In genomic region chr18:23226930-23227728, GRCh38 we compare ENCODE assay signal across 8 cellular contexts.
DNase-seq lines count a peak whose midpoint lies in the region; ATAC-seq and TF ChIP-seq lines count a peak whose summit lies in the region.

No MANE protein-coding gene starts in this region.

- CTCF ChIA-PET in SK-N-SH (lab: Yijun Ruan, JAX): interaction anchor here (1.2 to 1.6 kb wide), 4 partner anchors 10 to 185 kb away, joined by 3 to 6 read pairs (median 4); no protein-coding TSS in a partner anchor

- H3F3A ChIP-seq in SK-N-SH (replicated peaks; ENCODE audit: insufficient read depth): peaks cover 19% of the 10 kb centered on the region

- H3K9ac ChIP-seq in SK-N-SH: no peak overlapping the region

- in situ Hi-C loops in KBM-7 (cut with MboI; ENCODE audit: low pct_unique_long_range_greater_than_20kb, low sequenced_read_pairs): no loop called here

- TF ChIP-seq EP300 in SK-N-SH (IDR thresholded peaks at IDR 0.05; ENCODE audit: borderline replicate concordance in 1 of 2, low read depth in 1 of 2, low read length in 1 of 2): 0 out of 4 replicates have a peak, but pooled peaks of 1 of the 2 experiments have one; percentile 26

- POLR2A ChIA-PET in SK-N-SH (lab: Yijun Ruan, JAX): interaction anchor here (0.7 kb wide), 1 partner anchor 47 kb away, joined by 3 read pairs; no protein-coding TSS in a partner anchor

- H3K9me2 ChIP-seq in SK-N-SH: no peaks in the 10 kb centered on the region

- 79% methylated on average over 10 of the region's 11 CpGs for WGBS in SK-N-SH (ENCODE audit: low lambda C conversion rate)

- no peaks in the 10 kb centered on the region for H3K79me2 ChIP-seq in SK-N-SH (ENCODE audit: insufficient read depth)

- H3K4me2 ChIP-seq in SK-N-SH: 0 out of 2 replicates have a peak overlapping the region, but pooled peaks have one; percentile 58

- no peaks in the 10 kb centered on the region for H3K9me3 ChIP-seq in SK-N-SH

- TF ChIP-seq CTCF in SK-N-SH (IDR thresholded peaks at IDR 0.05): no peak
- TF ChIP-seq CTCF in foreskin keratinocyte (conservative IDR thresholded peaks at IDR 0.05): no peak
- no peak for TF ChIP-seq CTCF in retinal pigment epithelial cell (conservative IDR thresholded peaks at IDR 0.05; ENCODE audit: low read depth, low read length)

- no peak for TF ChIP-seq RAD21 in SK-N-SH (IDR thresholded peaks at IDR 0.05; ENCODE audit: low read length)

- H3K4me3 ChIP-seq in SK-N-SH (ENCODE audit: low read depth in 2 of 2, low read length in 1 of 2) (no peak overlapping the region), retinal pigment epithelial cell (ENCODE audit: low read length) (no peak overlapping the region)

- DNase-seq in Daoy (ENCODE audit: low read depth) (peak; percentile 59), SK-N-SH (no peak), foreskin keratinocyte (peak in 1 of 2 donors; percentile 39), retinal pigment epithelial cell (ENCODE audit: low read depth) (peak; percentile 43), superior temporal gyrus (ENCODE audit: extremely low spot score) (no peak), KBM-7 (no peak)
- DNase-seq in activated T-cell treated with anti-CD3 and anti-CD28 coated beads, Interleukin-2, amount 50 U/mL, for 1 hour: no peak

- H2AFZ ChIP-seq in SK-N-SH (ENCODE audit: low read depth): no peak overlapping the region

- peaks cover 33 to 50% of the 10 kb centered on the region in 2 experiments for H3K4me1 ChIP-seq in SK-N-SH (ENCODE audit: control insufficient read depth in 1 of 2, insufficient read depth in 2 of 2, low read depth in 1 of 2, low read length in 1 of 2)
- H3K4me1 ChIP-seq in foreskin keratinocyte: peaks cover 9% of the 10 kb centered on the region

- peak overlapping the region in 1 of 2 experiments; percentile 75; a peak in 3 of 4 replicates for H3K27ac ChIP-seq in SK-N-SH (ENCODE audit: low read depth in 2 of 2, low read length in 1 of 2)
- H3K27ac ChIP-seq in foreskin keratinocyte: no peak overlapping the region

- no peaks in the 10 kb centered on the region for H4K20me1 ChIP-seq in SK-N-SH (ENCODE audit: insufficient read depth)

- H3K27me3 ChIP-seq in SK-N-SH (ENCODE audit: insufficient read depth) (no peaks in the 10 kb centered on the region), foreskin keratinocyte (peaks cover 3% of the 10 kb centered on the region)

- peaks cover 0 to 8% of the 10 kb centered on the region in 2 experiments for H3K36me3 ChIP-seq in SK-N-SH (replicated peaks in 1 of 2; ENCODE audit: control insufficient read depth in 1 of 2, insufficient read depth in 2 of 2, low read length in 1 of 2)

- ATAC-seq in foreskin keratinocyte (peak; percentile 41), GM19463 (IDR thresholded peaks at IDR 0.05; ENCODE audit: unreplicated experiment) (no peak)

TF ChIP-seq in SK-N-SH, 30 proteins besides CTCF, POLR2A, EP300 and RAD21:
- TF ChIP-seq RCOR1 (IDR thresholded peaks at IDR 0.05; ENCODE audit: low read length): no peak
- no peak for TF ChIP-seq FOXJ3 (CRISPR knock-in tag; IDR thresholded peaks at IDR 0.05)
- no peak for TF ChIP-seq ZBTB33 (IDR thresholded peaks at IDR 0.05; ENCODE audit: borderline replicate concordance, low read depth)
- no peak for TF ChIP-seq MAX (IDR thresholded peaks at IDR 0.05; ENCODE audit: low read depth)
- TF ChIP-seq NRF1 (IDR thresholded peaks at IDR 0.05; ENCODE audit: low read depth, low read length): no peak
- no peak for TF ChIP-seq YY1 (IDR thresholded peaks at IDR 0.05; ENCODE audit: low read depth)
- TF ChIP-seq TCF12 (IDR thresholded peaks at IDR 0.05): peak; percentile 43
- TF ChIP-seq PBX3 (IDR thresholded peaks at IDR 0.05): no peak
- TF ChIP-seq MXI1 (IDR thresholded peaks at IDR 0.05; ENCODE audit: low read depth, low read length): no peak
- TF ChIP-seq GATA2 (CRISPR knock-in tag; IDR thresholded peaks at IDR 0.05): no peak
- peak; percentile 38 for TF ChIP-seq NFIC (IDR thresholded peaks at IDR 0.05; ENCODE audit: borderline replicate concordance)
- no peak for TF ChIP-seq RXRA (IDR thresholded peaks at IDR 0.05; ENCODE audit: borderline replicate concordance, low read depth)
- peak; percentile 75 for TF ChIP-seq FOSL2 (IDR thresholded peaks at IDR 0.05; ENCODE audit: borderline replicate concordance, low read depth)
- TF ChIP-seq FOXM1 (IDR thresholded peaks at IDR 0.05; ENCODE audit: low read depth): no peak
- TF ChIP-seq RFX5 (IDR thresholded peaks at IDR 0.05; ENCODE audit: low read length): no peak
- TF ChIP-seq TEAD4 (IDR thresholded peaks at IDR 0.05; ENCODE audit: borderline replicate concordance, insufficient read depth): no peak
- no peak for TF ChIP-seq IRF3 (IDR thresholded peaks at IDR 0.05; ENCODE audit: low read depth, low read length)
- no peak for TF ChIP-seq CHD2 (IDR thresholded peaks at IDR 0.05; ENCODE audit: low read length, partially characterized antibody)
- no peak for TF ChIP-seq SMC3 (IDR thresholded peaks at IDR 0.05; ENCODE audit: low read depth, low read length)
- no peak for TF ChIP-seq EZH2phosphoT487 (IDR thresholded peaks at IDR 0.05; ENCODE audit: borderline replicate concordance, low read depth)
- TF ChIP-seq TAF1 (IDR thresholded peaks at IDR 0.05; ENCODE audit: borderline replicate concordance, low read depth, low read length): no peak
- TF ChIP-seq ELF1 (IDR thresholded peaks at IDR 0.05): no peak
- peak; percentile 72 for TF ChIP-seq JUND (IDR thresholded peaks at IDR 0.05)
- no peak for TF ChIP-seq SIN3A (IDR thresholded peaks at IDR 0.05; ENCODE audit: borderline replicate concordance, low read depth, low read length)
- no peak for TF ChIP-seq USF2 (IDR thresholded peaks at IDR 0.05; ENCODE audit: borderline replicate concordance, low read depth, low read length)
- TF ChIP-seq GABPA (IDR thresholded peaks at IDR 0.05; ENCODE audit: low read depth): no peak
- no peak for TF ChIP-seq POLR2AphosphoS5 (IDR thresholded peaks at IDR 0.05; ENCODE audit: low read depth, low read length)
- no peak for TF ChIP-seq USF1 (IDR thresholded peaks at IDR 0.05; ENCODE audit: borderline replicate concordance, low read depth)

Comparison
In these comparisons a context has a peak if more than half of its experiments do, and no peak if none do; other contexts are left out.
1. DNase-seq: peak in Daoy (single experiment) and retinal pigment epithelial cell (single experiment); none in SK-N-SH (single experiment), activated T-cell treated with anti-CD3 and anti-CD28 coated beads, Interleukin-2, amount 50 U/mL, for 1 hour (single experiment), superior temporal gyrus (single experiment) and KBM-7 (single experiment).